ENCODE assay signal across 30 cellular contexts in genomic region chr16:29777576-29778360, GRCh38. TPM values are rescaled to one million over a fixed set of nuclear protein-coding genes. Genes with fewer than 3 reads are reported as not detected.
A peak's percentile ranks its signal among the peaks of the same experiment; 100 is the strongest.
DNase-seq lines count a peak whose midpoint lies in the region; ATAC-seq and TF ChIP-seq lines count a peak whose summit lies in the region.
"Had no signal": no experiment of that assay in that cellular context is flagged by ENCODE, and none has a peak within 500 bp of the region (broad histone marks: within the 10 kb centered on the region; RNA-seq: fewer than 3 reads in every experiment).

TSS of gene ZG16 (plus strand) at chr16:29778256. CDS start at chr16:29779267, 1,011 bp downstream.

- H3K79me2 ChIP-seq in osteoblast (ENCODE audit: insufficient read depth, low read length) = no peaks in the 10 kb centered on the region
- no peaks in the 10 kb centered on the region for H3K79me2 ChIP-seq in OCI-LY7 (ENCODE audit: insufficient read depth, low read depth, low read length)
- H3K79me2 ChIP-seq: hepatocyte had no signal

- H3K27me3 ChIP-seq in osteoblast (ENCODE audit: insufficient read depth, low read length) = peaks cover 21% of the 10 kb centered on the region
- H3K27me3 ChIP-seq: hepatocyte had no signal

- H3K27ac ChIP-seq in HEK293 (ENCODE audit: extremely low read depth, low read depth, low read length) = no peak within 1 kb of the TSS
- no peak within 1 kb of the TSS for H3K27ac ChIP-seq in osteoblast (ENCODE audit: low read depth, low read length)
- H3K27ac ChIP-seq in OCI-LY7 (ENCODE audit: low read depth, low read length, poor library complexity, severe bottlenecking) = no peak within 1 kb of the TSS
- H3K27ac ChIP-seq: gastroesophageal sphincter, hepatocyte, RWPE1 had no signal

- DNase-seq in NCI-H2171 treated with DMSO at 0.1 percent for 48 hours (lab: John Stamatoyannopoulos, UW) (peak; percentile 5), NCI-H2171 (lab: John Stamatoyannopoulos, UW) (no peak), osteoblast (ENCODE audit: insufficient read length, low spot score, missing footprints) (peak; percentile 11), sciatic nerve (ENCODE audit: low spot score) (no peak), OCI-LY7 (ENCODE audit: low spot score) (no peak)
- DNase-seq: activated CD4-positive, CD25-positive, alpha-beta regulatory T cell treated with anti-CD3 and anti-CD28 coated beads, Interleukin-2, amount 50 U/mL, for 72 hours; activated CD8-positive, alpha-beta T cell treated with anti-CD3 and anti-CD28 coated beads for 36 hours; aorta; dermis blood vessel endothelial cell; DMS153; left cardiac atrium; mesendoderm; naive thymus-derived CD4-positive, alpha-beta T cell; NCI-H1105 treated with DMSO at 0.1 percent for 48 hours; occipital lobe; stimulated activated naive CD8-positive, alpha-beta T cell treated with anti-CD3 and anti-CD28 coated beads, Interleukin-15, amount 100 ng/mL, for 72 hours had no signal

- H3K9me3 Mint-ChIP-seq in dendritic cell treated with granulocyte-macrophage colony-stimulating factor and Interleukin-4, amounts not matched to agents 40 ng/mL and 50 ng/mL, for 4 days = no peaks in the 10 kb centered on the region
- H3K9me3 Mint-ChIP-seq: activated CD8-positive, alpha-beta T cell treated with anti-CD3 and anti-CD28 coated beads for 36 hours; activated naive CD4-positive, alpha-beta T cell treated with anti-CD3 and anti-CD28 coated beads, Interleukin-2, amount 50 U/mL, for 72 hours; CD8-positive, alpha-beta memory T cell; GM23338; stimulated activated naive CD8-positive, alpha-beta T cell treated with anti-CD3 and anti-CD28 coated beads, Interleukin-15, amount 100 ng/mL, for 72 hours had no signal

- no peaks in the 10 kb centered on the region for H3K4me1 ChIP-seq in HEK293 (ENCODE audit: control insufficient read depth, insufficient read depth, low read length)
- H3K4me1 ChIP-seq in osteoblast (ENCODE audit: insufficient read depth, low read length) = no peaks in the 10 kb centered on the region
- no peaks in the 10 kb centered on the region for H3K4me1 ChIP-seq in OCI-LY7 (ENCODE audit: insufficient read depth, low read length, poor library complexity, severe bottlenecking)
- H3K4me1 ChIP-seq: gastroesophageal sphincter had no signal

- no peak for TF ChIP-seq CTCF in HEK293 (tag by site-specific recombination; IDR thresholded peaks at IDR 0.05)
- TF ChIP-seq CTCF in osteoblast (IDR thresholded peaks at IDR 0.05; ENCODE audit: extremely low read depth, low read depth, low read length) = no peak
- TF ChIP-seq CTCF in OCI-LY7 (conservative IDR thresholded peaks at IDR 0.05; ENCODE audit: low read length) = no peak

- no peaks in the 10 kb centered on the region for H4K20me1 ChIP-seq in osteoblast (ENCODE audit: insufficient read depth, low read length)
- no peaks in the 10 kb centered on the region for H4K20me1 ChIP-seq in OCI-LY7 (ENCODE audit: insufficient read depth, low read length)

- H3K36me3 ChIP-seq in HEK293 (ENCODE audit: control insufficient read depth in 2 of 2, insufficient read depth in 1 of 2, low read length in 2 of 2) (no peaks in the 10 kb centered on the region), osteoblast (ENCODE audit: insufficient read depth, low read length) (no peaks in the 10 kb centered on the region), OCI-LY7 (ENCODE audit: insufficient read depth, low read length) (no peaks in the 10 kb centered on the region)
- H3K36me3 ChIP-seq: gastroesophageal sphincter had no signal

- CTCF ChIA-PET in HEK293 (lab: Yijun Ruan, JAX) = interaction anchor here (0.6 to 1.6 kb wide), 5 partner anchors 12 to 71 kb away, joined by 3 to 11 read pairs (median 3); partner anchors contain the start of gene KIF22
- CTCF ChIA-PET in OCI-LY7 (lab: Charles Lee; ENCODE audit: unreplicated experiment) = no interaction called here

- no peak within 1 kb of the TSS for H3K4me3 ChIP-seq in HEK293 (ENCODE audit: low read depth, low read length)
- H3K4me3 ChIP-seq in osteoblast (ENCODE audit: insufficient read depth, low read length) = no peak within 1 kb of the TSS
- no peak within 1 kb of the TSS for H3K4me3 ChIP-seq in OCI-LY7 (ENCODE audit: low read depth, low read length, poor library complexity, severe bottlenecking)
- H3K4me3 ChIP-seq: gastroesophageal sphincter, GM23338, hepatocyte had no signal

- H3K9me3 ChIP-seq in HEK293 (ENCODE audit: control insufficient read depth, insufficient read depth, low read depth, low read length) = no peaks in the 10 kb centered on the region
- no peaks in the 10 kb centered on the region for H3K9me3 ChIP-seq in osteoblast (ENCODE audit: low read depth, low read length)
- H3K9me3 ChIP-seq in OCI-LY7 (ENCODE audit: low read length) = no peaks in the 10 kb centered on the region
- H3K9me3 ChIP-seq: gastroesophageal sphincter had no signal

- H3K4me2 ChIP-seq in osteoblast (ENCODE audit: insufficient read depth, low read length) (no peak within 1 kb of the TSS), OCI-LY7 (ENCODE audit: low read length) (no peak within 1 kb of the TSS)
- H3K4me2 ChIP-seq: GM23338, hepatocyte had no signal

- BruUV-seq in OCI-LY7 (replicated peaks; lab: Mats Ljungman, UMichigan) = no TSS peak

- no peak within 1 kb of the TSS for H3K4me3 Mint-ChIP-seq in dendritic cell treated with granulocyte-macrophage colony-stimulating factor and Interleukin-4, amounts not matched to agents 40 ng/mL and 50 ng/mL, for 4 days
- H3K4me3 Mint-ChIP-seq: activated CD8-positive, alpha-beta T cell treated with anti-CD3 and anti-CD28 coated beads for 36 hours; CD8-positive, alpha-beta memory T cell; GM23338; naive thymus-derived CD4-positive, alpha-beta T cell; stimulated activated naive CD8-positive, alpha-beta T cell treated with anti-CD3 and anti-CD28 coated beads, Interleukin-15, amount 100 ng/mL, for 72 hours had no signal

- peaks cover 10% of the 10 kb centered on the region for H3K27me3 Mint-ChIP-seq in dendritic cell treated with granulocyte-macrophage colony-stimulating factor and Interleukin-4, amounts not matched to agents 40 ng/mL and 50 ng/mL, for 4 days
- H3K27me3 Mint-ChIP-seq: activated CD8-positive, alpha-beta T cell treated with anti-CD3 and anti-CD28 coated beads for 36 hours had no signal

- H3K36me3 Mint-ChIP-seq in dendritic cell treated with granulocyte-macrophage colony-stimulating factor and Interleukin-4, amounts not matched to agents 40 ng/mL and 50 ng/mL, for 4 days (ENCODE audit: low read depth) = no peaks in the 10 kb centered on the region
- H3K36me3 Mint-ChIP-seq: activated naive CD4-positive, alpha-beta T cell treated with anti-CD3 and anti-CD28 coated beads, Interleukin-2, amount 50 U/mL, for 72 hours; naive thymus-derived CD4-positive, alpha-beta T cell had no signal

- ATAC-seq in sciatic nerve = no peak
- ATAC-seq in HG03175 (IDR thresholded peaks at IDR 0.05; ENCODE audit: unreplicated experiment) = no peak
- ATAC-seq: activated CD8-positive, alpha-beta T cell treated with anti-CD3 and anti-CD28 coated beads for 36 hours; activated naive CD4-positive, alpha-beta T cell treated with anti-CD3 and anti-CD28 coated beads, Interleukin-2, amount 50 U/mL, for 72 hours; gastroesophageal sphincter; GM23338; left cardiac atrium; naive thymus-derived CD4-positive, alpha-beta T cell; stimulated activated naive CD8-positive, alpha-beta T cell treated with anti-CD3 and anti-CD28 coated beads, Interleukin-15, amount 100 ng/mL, for 72 hours had no signal

- H2AFZ ChIP-seq in osteoblast (ENCODE audit: low read length) (no peak within 1 kb of the TSS), OCI-LY7 (ENCODE audit: low read length) (no peak within 1 kb of the TSS)
- H2AFZ ChIP-seq: GM23338, hepatocyte had no signal

- POLR2A ChIA-PET in HEK293 (lab: Yijun Ruan, JAX) = interaction anchor here (0.6 to 0.8 kb wide), 2 partner anchors 12 to 20 kb away, joined by 3 to 5 read pairs; no protein-coding TSS in a partner anchor
- POLR2A ChIA-PET in OCI-LY7 (lab: Charles Lee) = interaction anchor here (0.7 kb wide), 1 partner anchor 10 kb away, joined by 4 read pairs; no protein-coding TSS in a partner anchor

- no peaks in the 10 kb centered on the region for H3K9me2 ChIP-seq in OCI-LY7 (ENCODE audit: insufficient read depth, low read length)

- intact Hi-C loops in dendritic cell treated with granulocyte-macrophage colony-stimulating factor and Interleukin-4, amounts not matched to agents 40 ng/mL and 50 ng/mL, for 4 days (cut with micrococcal nuclease) = no loop called here
- intact Hi-C loops in sciatic nerve (cut with DNase I) (no loop called here), OCI-LY7 (cut with micrococcal nuclease; ENCODE audit: unreplicated experiment) (no loop called here)

- peaks cover 19% of the 10 kb centered on the region for H3K4me1 Mint-ChIP-seq in dendritic cell treated with granulocyte-macrophage colony-stimulating factor and Interleukin-4, amounts not matched to agents 40 ng/mL and 50 ng/mL, for 4 days (ENCODE audit: low read depth)

- peak within 1 kb of the TSS; percentile 51 for H3K27ac Mint-ChIP-seq in dendritic cell treated with granulocyte-macrophage colony-stimulating factor and Interleukin-4, amounts not matched to agents 40 ng/mL and 50 ng/mL, for 4 days
- H3K27ac Mint-ChIP-seq: activated CD8-positive, alpha-beta T cell treated with anti-CD3 and anti-CD28 coated beads for 36 hours; GM23338; stimulated activated naive CD8-positive, alpha-beta T cell treated with anti-CD3 and anti-CD28 coated beads, Interleukin-15, amount 100 ng/mL, for 72 hours had no signal

TF ChIP-seq in HEK293, 187 proteins besides CTCF, POLR2A, EP300 and RAD21 (continues in another document):
- TF ChIP-seq ZNF555 (tag by site-specific recombination; conservative IDR thresholded peaks at IDR 0.05) = no peak
- TF ChIP-seq SP3 (tag by site-specific recombination; IDR thresholded peaks at IDR 0.05) = no peak
- TF ChIP-seq SCRT2 (tag by site-specific recombination; IDR thresholded peaks at IDR 0.05) = 0 out of 2 replicates have a peak, but pooled peaks have one; percentile 21
- TF ChIP-seq ZNF121 (tag by site-specific recombination; IDR thresholded peaks at IDR 0.05) = peak; percentile 83
- TF ChIP-seq ZNF704 (tag by site-specific recombination; IDR thresholded peaks at IDR 0.05) = no peak
- TF ChIP-seq ZNF664 (tag by site-specific recombination; IDR thresholded peaks at IDR 0.05) = no peak
- no peak for TF ChIP-seq ZNF366 (tag by site-specific recombination; conservative IDR thresholded peaks at IDR 0.05)
- no peak for TF ChIP-seq ZFP41 (tag by site-specific recombination; IDR thresholded peaks at IDR 0.05; ENCODE audit: borderline replicate concordance)

RNA-seq across cellular contexts. Expression of gene ZG16, which starts in this region (rescaled TPM):
- total RNA-seq in osteoblast = not detected in 2 replicates
- total RNA-seq in sciatic nerve = not detected
- total RNA-seq in OCI-LY7 (2014; rRNA removed; shearing (Covaris generic)) = not detected in 2 replicates
- not detected in 2 replicates for total RNA-seq in OCI-LY7 (2022)
- total RNA-seq: activated CD8-positive, alpha-beta T cell treated with anti-CD3 and anti-CD28 coated beads for 36 hours; activated naive CD4-positive, alpha-beta T cell treated with anti-CD3 and anti-CD28 coated beads, Interleukin-2, amount 50 U/mL, for 72 hours; cardiac septum; CD8-positive, alpha-beta memory T cell; dermis blood vessel endothelial cell; G401; gastroesophageal sphincter; GM23338; left cardiac atrium; M059J; naive thymus-derived CD4-positive, alpha-beta T cell; occipital lobe; skeletal muscle tissue; T-helper 1 cell treated with Interleukin-12 subunit alpha and Interleukin-12 subunit beta and Interleukin-4 antibody, amounts not matched to agents 30 ng/mL and 1 ng/mL, for 36 hours had no signal

Comparison
In these comparisons a context has a peak if more than half of its experiments do, and no peak if none do; other contexts are left out.
1. Peak in DNase-seq in osteoblast; RNA of the gene not detected or under 1 TPM.